24 cellular contexts compared by ENCODE assay signal in the genomic region with DNA sequence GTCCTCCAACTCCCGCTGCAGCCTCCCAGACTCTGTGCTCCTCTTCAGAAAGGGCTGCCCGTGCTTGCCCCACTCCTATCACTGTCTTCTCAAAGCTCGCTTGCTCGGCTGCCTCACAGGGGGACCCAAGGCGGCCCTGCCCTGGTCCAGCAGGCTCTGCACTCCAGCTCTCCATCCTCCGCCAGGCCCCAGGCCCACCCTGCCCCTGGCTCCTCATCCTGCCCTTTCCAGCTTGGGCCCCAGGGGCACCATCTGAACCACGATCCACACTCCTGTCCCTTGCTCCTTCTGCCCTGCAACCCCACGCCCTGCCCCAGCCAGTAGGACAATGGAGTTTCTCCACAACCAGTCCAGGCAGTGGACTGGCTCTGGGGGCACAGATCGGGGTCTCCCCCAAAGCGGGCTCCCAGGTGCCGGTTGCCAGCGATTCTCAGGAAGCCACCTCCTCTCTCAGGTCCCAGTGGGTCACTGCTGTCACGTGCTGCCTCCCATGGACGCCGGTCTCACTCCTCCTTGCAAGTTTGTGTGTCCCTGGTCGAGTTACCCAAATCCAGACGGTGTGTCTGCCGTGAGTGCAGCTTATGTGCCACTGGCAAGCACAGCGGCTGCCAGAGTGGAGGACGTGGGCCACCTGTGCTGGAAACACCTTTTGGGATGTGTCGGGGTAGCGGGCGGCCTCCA.
DNase-seq lines count a peak whose midpoint lies in the region; ATAC-seq and TF ChIP-seq lines count a peak whose summit lies in the region.
"Had no signal": no experiment of that assay in that cellular context is flagged by ENCODE, and none has a peak within 500 bp of the region (broad histone marks: within the 10 kb centered on the region; RNA-seq: fewer than 3 reads in every experiment).

No MANE protein-coding gene starts in this region.

- peaks cover 3% of the 10 kb centered on the region for H3K9me3 Mint-ChIP-seq in activated naive CD8-positive, alpha-beta T cell treated with anti-CD3 and anti-CD28 coated beads, Interleukin-2, amount 10 ng/mL, durations not matched to agents 7 days and 5 days
- peaks cover 3% of the 10 kb centered on the region for H3K9me3 Mint-ChIP-seq in activated naive CD8-positive, alpha-beta T cell treated with anti-CD3 and anti-CD28 coated beads for 36 hours
- H3K9me3 Mint-ChIP-seq in central memory CD8-positive, alpha-beta T cell = peaks cover 12% of the 10 kb centered on the region
- H3K9me3 Mint-ChIP-seq in natural killer cell = peaks cover 7 to 9% of the 10 kb centered on the region in 2 donors
- H3K9me3 Mint-ChIP-seq: CD4-positive, alpha-beta memory T cell had no signal

- intact Hi-C loops in lower lobe of right lung (cut with DNase I) = no loop called here
- intact Hi-C loops in natural killer cell (cut with micrococcal nuclease) = no loop called here

- peak; percentile 20 for DNase-seq in activated naive CD8-positive, alpha-beta T cell treated with anti-CD3 and anti-CD28 coated beads, Interleukin-2, amount 10 ng/mL, durations not matched to agents 7 days and 5 days
- DNase-seq in activated naive CD8-positive, alpha-beta T cell treated with anti-CD3 and anti-CD28 coated beads for 36 hours = no peak
- no peak for DNase-seq in central memory CD8-positive, alpha-beta T cell (ENCODE audit: low spot score in 2 of 2)
- DNase-seq in lower lobe of right lung (peak; percentile 32), suprapubic skin (ENCODE audit: low spot score in 2 of 2) (peak; percentile 48 to 76), HuH-7.5 (ENCODE audit: low spot score) (no peak), natural killer cell (no peak)
- DNase-seq: activated CD4-positive, alpha-beta T cell treated with anti-CD3 and anti-CD28 coated beads, Interleukin-2, amount 50 U/mL, for 1 hour; activated T-cell treated with anti-CD3 and anti-CD28 coated beads for 4 hours; amniotic stem cell; CD4-positive, alpha-beta memory T cell; central memory CD4-positive, alpha-beta T cell; DMS53; effector CD4-positive, alpha-beta T cell; MG63; NCI-H774; OCI-M1; stimulated activated CD4-positive, alpha-beta T cell treated with anti-CD3 and anti-CD28 coated beads, Interleukin-12 subunit alpha, Interleukin-12 subunit beta, amount 100 ng/mL, for 4 hours; stimulated activated CD8-positive, alpha-beta memory T cell treated with anti-CD3 and anti-CD28 coated beads, Interleukin-4, amount 100 ng/mL, for 48 hours; T-helper 1 cell had no signal

- H3K27ac Mint-ChIP-seq in activated naive CD8-positive, alpha-beta T cell treated with anti-CD3 and anti-CD28 coated beads, Interleukin-2, amount 10 ng/mL, durations not matched to agents 7 days and 5 days = no peak overlapping the region
- no peak overlapping the region for H3K27ac Mint-ChIP-seq in activated naive CD8-positive, alpha-beta T cell treated with anti-CD3 and anti-CD28 coated beads for 36 hours
- peak overlapping the region; percentile 77 for H3K27ac Mint-ChIP-seq in central memory CD8-positive, alpha-beta T cell (ENCODE audit: low read depth)
- peak overlapping the region in 1 of 2 donors; percentile 61 for H3K27ac Mint-ChIP-seq in natural killer cell
- H3K27ac Mint-ChIP-seq: memory B cell had no signal

- TF ChIP-seq POLR2A in suprapubic skin (IDR thresholded peaks at IDR 0.05) = no peak

- H3K36me3 ChIP-seq in lower lobe of right lung (peaks cover 38% of the 10 kb centered on the region), suprapubic skin (peaks cover 48% of the 10 kb centered on the region)

- H3K27me3 ChIP-seq in lower lobe of right lung (ENCODE audit: low read depth) (no peaks in the 10 kb centered on the region), suprapubic skin (no peaks in the 10 kb centered on the region)
- H3K27me3 ChIP-seq: MG63 had no signal

- no peak overlapping the region for H3K4me3 Mint-ChIP-seq in activated naive CD8-positive, alpha-beta T cell treated with anti-CD3 and anti-CD28 coated beads, Interleukin-2, amount 10 ng/mL, durations not matched to agents 7 days and 5 days
- H3K4me3 Mint-ChIP-seq in activated naive CD8-positive, alpha-beta T cell treated with anti-CD3 and anti-CD28 coated beads for 36 hours = no peak overlapping the region
- no peak overlapping the region for H3K4me3 Mint-ChIP-seq in central memory CD8-positive, alpha-beta T cell
- H3K4me3 Mint-ChIP-seq in natural killer cell = no peak overlapping the region
- H3K4me3 Mint-ChIP-seq: memory B cell; naive thymus-derived CD8-positive, alpha-beta T cell had no signal

- no peak for TF ChIP-seq CTCF in lower lobe of right lung (IDR thresholded peaks at IDR 0.05)
- TF ChIP-seq CTCF in suprapubic skin (IDR thresholded peaks at IDR 0.05) = no peak
- TF ChIP-seq CTCF in natural killer cell (IDR thresholded peaks at IDR 0.05) = no peak

- H3K9me3 ChIP-seq in lower lobe of right lung (no peaks in the 10 kb centered on the region), suprapubic skin (no peaks in the 10 kb centered on the region)
- H3K9me3 ChIP-seq: MG63 had no signal

- no peaks in the 10 kb centered on the region for H3K27me3 Mint-ChIP-seq in activated naive CD8-positive, alpha-beta T cell treated with anti-CD3 and anti-CD28 coated beads, Interleukin-2, amount 10 ng/mL, durations not matched to agents 7 days and 5 days
- H3K27me3 Mint-ChIP-seq in activated naive CD8-positive, alpha-beta T cell treated with anti-CD3 and anti-CD28 coated beads for 36 hours = no peaks in the 10 kb centered on the region
- H3K27me3 Mint-ChIP-seq in central memory CD8-positive, alpha-beta T cell = no peaks in the 10 kb centered on the region
- H3K27me3 Mint-ChIP-seq in natural killer cell (ENCODE audit: low read depth in 2 of 2) = no peaks in the 10 kb centered on the region
- H3K27me3 Mint-ChIP-seq: CD4-positive, alpha-beta memory T cell; memory B cell; naive thymus-derived CD8-positive, alpha-beta T cell had no signal

- H3K4me3 ChIP-seq in lower lobe of right lung (no peak overlapping the region), suprapubic skin (no peak overlapping the region)
- H3K4me3 ChIP-seq: MG63 had no signal

- peaks cover 39% of the 10 kb centered on the region for H3K36me3 Mint-ChIP-seq in activated naive CD8-positive, alpha-beta T cell treated with anti-CD3 and anti-CD28 coated beads, Interleukin-2, amount 10 ng/mL, durations not matched to agents 7 days and 5 days
- peaks cover 27% of the 10 kb centered on the region for H3K36me3 Mint-ChIP-seq in activated naive CD8-positive, alpha-beta T cell treated with anti-CD3 and anti-CD28 coated beads for 36 hours
- H3K36me3 Mint-ChIP-seq in central memory CD8-positive, alpha-beta T cell (ENCODE audit: insufficient read depth) = peaks cover 15% of the 10 kb centered on the region
- peaks cover 7% of the 10 kb centered on the region for H3K36me3 Mint-ChIP-seq in natural killer cell

- 95% methylated on average over 22 of the region's 23 CpGs for WGBS in suprapubic skin

- peaks cover 21% of the 10 kb centered on the region for H3K4me1 ChIP-seq in lower lobe of right lung
- peaks cover 10% of the 10 kb centered on the region for H3K4me1 ChIP-seq in suprapubic skin

- POLR2A ChIA-PET in activated naive CD8-positive, alpha-beta T cell treated with anti-CD3 and anti-CD28 coated beads, Interleukin-2, amount 10 ng/mL, durations not matched to agents 7 days and 5 days (lab: Charles Lee) = no interaction called here

- H3K4me1 Mint-ChIP-seq in activated naive CD8-positive, alpha-beta T cell treated with anti-CD3 and anti-CD28 coated beads, Interleukin-2, amount 10 ng/mL, durations not matched to agents 7 days and 5 days = peaks cover 23% of the 10 kb centered on the region
- H3K4me1 Mint-ChIP-seq in activated naive CD8-positive, alpha-beta T cell treated with anti-CD3 and anti-CD28 coated beads for 36 hours = peaks cover 16% of the 10 kb centered on the region
- peaks cover 25% of the 10 kb centered on the region for H3K4me1 Mint-ChIP-seq in central memory CD8-positive, alpha-beta T cell
- H3K4me1 Mint-ChIP-seq in natural killer cell = peaks cover 41 to 57% of the 10 kb centered on the region in 2 donors

- H3K27ac ChIP-seq in lower lobe of right lung = no peak overlapping the region
- no peak overlapping the region for H3K27ac ChIP-seq in suprapubic skin
- H3K27ac ChIP-seq: HL-60 had no signal

- no peak for ATAC-seq in activated naive CD8-positive, alpha-beta T cell treated with anti-CD3 and anti-CD28 coated beads, Interleukin-2, amount 10 ng/mL, durations not matched to agents 7 days and 5 days (ENCODE audit: low read depth)
- ATAC-seq in central memory CD8-positive, alpha-beta T cell (replicated peaks; ENCODE audit: extremely low read depth, poor library complexity, severe bottlenecking) = no peak
- no peak for ATAC-seq in lower lobe of right lung
- ATAC-seq in natural killer cell = no peak
- no peak for ATAC-seq in HG03025 (IDR thresholded peaks at IDR 0.05; ENCODE audit: low FRiP score, unreplicated experiment)
- ATAC-seq: naive thymus-derived CD8-positive, alpha-beta T cell had no signal

- TF ChIP-seq EP300 in suprapubic skin (IDR thresholded peaks at IDR 0.05) = no peak

Comparison
In these comparisons a context has a peak if more than half of its experiments do, and no peak if none do; other contexts are left out.
1. DNase-seq: peak in activated naive CD8-positive, alpha-beta T cell treated with anti-CD3 and anti-CD28 coated beads, Interleukin-2, amount 10 ng/mL, durations not matched to agents 7 days and 5 days (single experiment), lower lobe of right lung (single experiment) and suprapubic skin (2 of 2); none in activated naive CD8-positive, alpha-beta T cell treated with anti-CD3 and anti-CD28 coated beads for 36 hours (single experiment), central memory CD8-positive, alpha-beta T cell (0 of 2), HuH-7.5 (single experiment) and natural killer cell (single experiment).